8 cellular contexts compared by ENCODE assay signal in the genomic region with DNA sequence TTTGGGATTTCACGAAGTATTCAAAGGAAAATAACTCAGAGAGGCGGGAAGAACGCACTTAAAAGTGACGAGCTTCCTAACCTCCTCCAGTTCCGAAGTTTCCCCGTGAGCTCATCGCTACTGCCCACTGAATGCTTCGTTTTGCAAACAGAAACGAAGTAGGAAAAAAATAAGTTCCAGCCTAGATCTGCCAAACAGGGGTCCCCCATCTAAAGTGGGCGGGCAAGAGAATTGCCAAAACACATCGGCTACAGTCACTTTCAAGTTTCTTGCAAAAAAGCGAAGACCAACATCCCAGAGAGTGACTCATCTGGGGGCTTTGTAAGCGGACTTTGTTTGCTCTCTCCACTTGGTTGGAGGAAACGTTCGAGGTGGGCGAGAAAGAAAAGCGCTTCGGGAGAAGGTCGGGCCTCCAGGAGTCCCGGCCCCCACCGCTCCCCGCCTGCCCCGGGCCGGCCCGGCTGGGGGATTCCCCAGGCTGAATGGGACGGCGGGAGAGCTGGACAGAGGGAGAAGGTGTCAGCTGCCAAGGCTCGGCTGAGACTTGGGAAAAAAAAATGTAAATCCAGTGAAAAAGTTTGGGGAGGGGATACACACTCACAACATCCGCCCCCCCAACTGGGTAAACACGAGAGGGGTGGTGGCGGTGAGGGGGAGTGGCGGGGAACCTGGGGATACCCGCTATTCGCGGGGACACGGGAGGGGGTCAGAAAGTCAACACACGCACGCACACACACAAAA. TPM values are rescaled to one million over a fixed set of nuclear protein-coding genes. Genes with fewer than 3 reads are reported as not detected.
DNase-seq lines count a peak whose midpoint lies in the region; ATAC-seq, FAIRE-seq and TF ChIP-seq lines count a peak whose summit lies in the region.

No MANE protein-coding gene starts in this region.

- H3K9me3 ChIP-seq in cardiac muscle cell (ENCODE audit: low read depth) (no peaks in the 10 kb centered on the region), pancreas (no peaks in the 10 kb centered on the region)

- H3K27me3 ChIP-seq in cardiac muscle cell (no peaks in the 10 kb centered on the region), pancreas (no peaks in the 10 kb centered on the region)

- H3K4me1 ChIP-seq in cardiac muscle cell (ENCODE audit: low read depth) = peaks cover 51% of the 10 kb centered on the region
- H3K4me1 ChIP-seq in pancreas = peaks cover 24 to 58% (median 32%) of the 10 kb centered on the region in 3 donors

- DNase-seq in EL (peak; percentile 81), RCC 7860 (ENCODE audit: low spot score) (peak; percentile 69), cardiac muscle cell (ENCODE audit: low read depth in 1 of 2, low spot score in 1 of 2) (peak; percentile 58 to 78), pancreas (peak; percentile 51 to 81 (median 60)), epidermal melanocyte (ENCODE audit: insufficient read length, low spot score) (no peak)
- DNase-seq in activated naive CD8-positive, alpha-beta T cell treated with anti-CD3 and anti-CD28 coated beads, Interleukin-2, amount 50 U/mL, for 16 hours (ENCODE audit: low read depth, low spot score) = peak; percentile 11

- H3K27ac ChIP-seq in cardiac muscle cell = peak overlapping the region; percentile 95
- H3K27ac ChIP-seq in pancreas = peak overlapping the region; percentile 85 to 96 (median 95)

- TF ChIP-seq CTCF in cardiac muscle cell (IDR thresholded peaks at IDR 0.05; ENCODE audit: low read depth, low read length) = no peak
- no peak for TF ChIP-seq CTCF in pancreas (IDR thresholded peaks at IDR 0.05)

- 0% methylated on average over 38 of the region's 38 CpGs for WGBS in pancreas, 2 donors

- intact Hi-C loops in pancreas (cut with DNase I) = no loop called here

- ATAC-seq in HG02588 (IDR thresholded peaks at IDR 0.05; ENCODE audit: unreplicated experiment) (peak; percentile 17), pancreas (peak; percentile 42 to 76 (median 62)), HG02623 (IDR thresholded peaks at IDR 0.05; ENCODE audit: unreplicated experiment) (no peak)

- H3K4me3 ChIP-seq in cardiac muscle cell (peak overlapping the region; percentile 98), pancreas (peak overlapping the region; percentile 65 to 86 (median 74))

- FAIRE-seq in RCC 7860 (lab: Jason Lieb, UNC) = peak; percentile 35
- no peak for FAIRE-seq in pancreas (lab: Jason Lieb, UNC)

- no peaks in the 10 kb centered on the region for H3K36me3 ChIP-seq in cardiac muscle cell
- no peaks in the 10 kb centered on the region for H3K36me3 ChIP-seq in pancreas

RNA-seq across cellular contexts. Expression of a gene that starts 1.0 kb away (rescaled TPM):
- total RNA-seq in cardiac muscle cell (29.7 and 37.3 TPM in 2 replicates), pancreas (10 to 100 TPM; 20.1 to 41.6 (median 25.8) TPM)
- polyA plus RNA-seq in cardiac muscle cell (18.5 and 22.3 TPM in 2 replicates), pancreas (10 to 100 TPM; 11.7 to 21.0 TPM)

RNA-seq across cellular contexts. Expression of a gene that starts 20.0 kb away (rescaled TPM):
- total RNA-seq in cardiac muscle cell = 209 and 235 TPM in 2 replicates
- polyA plus RNA-seq in cardiac muscle cell = 127 and 146 TPM in 2 replicates
- 10 to 100 TPM; 37.5 to 95.2 (median 77.0) TPM for total RNA-seq in pancreas
- polyA plus RNA-seq in pancreas = 10 to 100 TPM; 39.8 to 58.8 TPM

RNA-seq across cellular contexts. Expression of a gene that starts 31.8 kb away (rescaled TPM):
- total RNA-seq in cardiac muscle cell (14.8 and 18.3 TPM in 2 replicates), pancreas (10 to 100 TPM; 16.5 to 22.5 (median 21.2) TPM)
- polyA plus RNA-seq in cardiac muscle cell (10.9 and 15.3 TPM in 2 replicates), pancreas (10 to 100 TPM; 26.4 to 30.4 TPM)
